ENCODE assay signal across 21 cellular contexts in genomic region chr10:3858051-3858845, GRCh38.
DNase-seq lines count a peak whose midpoint lies in the region; ATAC-seq, FAIRE-seq and TF ChIP-seq lines count a peak whose summit lies in the region.
"Had no signal": no experiment of that assay in that cellular context is flagged by ENCODE, and none has a peak within 500 bp of the region (broad histone marks: within the 10 kb centered on the region; RNA-seq: fewer than 3 reads in every experiment).

No MANE protein-coding gene starts in this region.

- H3K79me1 ChIP-seq in IMR-90 (ENCODE audit: low read depth in 1 of 2, low read length in 2 of 2) = 0 out of 4 replicates have a peak, but pooled peaks cover 0 to 6% of the 10 kb centered on the region in 2 experiments

- H4K91ac ChIP-seq in IMR-90 (ENCODE audit: insufficient read depth, low read depth, low read length) = peak overlapping the region; percentile 38; the same call in 1 of the 2 replicates

- CTCF ChIA-PET in IMR-90 (lab: Yijun Ruan, JAX) (no interaction called here), K562 (lab: Yijun Ruan, JAX; ENCODE audit: low intra/inter-chr PET ratio) (no interaction called here)

- no peak overlapping the region for H3K4me2 ChIP-seq in DND-41 (ENCODE audit: insufficient read depth, low read length)
- H3K4me2 ChIP-seq in IMR-90 (ENCODE audit: low read depth, low read length) = no peak overlapping the region
- no peak overlapping the region for H3K4me2 ChIP-seq in K562 (ENCODE audit: insufficient read depth, low read length)
- H3K4me2 ChIP-seq: KMS-11, SK-N-SH had no signal

- H2BK20ac ChIP-seq in IMR-90 (ENCODE audit: low read depth, low read length) = peak overlapping the region; percentile 33; the same call in 1 of the 2 replicates

- TF ChIP-seq POLR2A in IMR-90 (IDR thresholded peaks at IDR 0.05; ENCODE audit: low read depth, low read length) (no peak), K562 (conservative IDR thresholded peaks at IDR 0.05) (no peak)

- peak overlapping the region; percentile 5; the same call in 2 of the 3 replicates for H2BK15ac ChIP-seq in IMR-90 (ENCODE audit: low read depth, low read length)

- no peak overlapping the region for H2AFZ ChIP-seq in DND-41 (ENCODE audit: low read depth, low read length)
- H2AFZ ChIP-seq in IMR-90 (replicated peaks; ENCODE audit: low read length, poor library complexity) = no peak overlapping the region
- no peak overlapping the region for H2AFZ ChIP-seq in K562 (ENCODE audit: low read depth, low read length)

- H3K18ac ChIP-seq in IMR-90 (ENCODE audit: low read depth, low read length) = no peak overlapping the region

- no TSS peak for BruUV-seq in IMR-90 (replicated peaks; lab: Mats Ljungman, UMichigan)
- no TSS peak for BruUV-seq in K562 (replicated peaks; lab: Mats Ljungman, UMichigan)

- no peak overlapping the region; the same call in 1 of the 2 replicates for H3K14ac ChIP-seq in IMR-90 (replicated peaks; ENCODE audit: low read depth, low read length)

- peak overlapping the region; percentile 25; the same call in 1 of the 2 replicates for H2AK5ac ChIP-seq in IMR-90 (ENCODE audit: low read depth, low read length)

- DNase-seq in DND-41 (no peak), IMR-90 (no peak), K562 (ENCODE audit: extremely low read depth in 1 of 4, low spot score in 3 of 4) (no peak), islet precursor cell (peak; percentile 43), NCI-H1694 treated with DMSO at 0.1 percent for 48 hours (lab: John Stamatoyannopoulos, UW) (no peak)
- DNase-seq: CD4-positive, CD25-positive, alpha-beta regulatory T cell; GOT3; NCI-H1105; NCI-H146; NCI-H2029 treated with DMSO at 0.1 percent for 48 hours; NCI-H2171; NCI-H345; NCI-H524; SIG-M5; SK-N-SH had no signal

- H2AK9ac ChIP-seq in IMR-90 (replicated peaks; ENCODE audit: low read depth, low read length, poor library complexity) = no peak overlapping the region

- 75% methylated on average over 4 of the region's 12 CpGs; no CpG with 5 or more reads in 1 of the 2 experiments for WGBS in IMR-90 (ENCODE audit: extremely low coverage in 2 of 2, insufficient read length in 1 of 2), 2 experiments
- 66% methylated on average over 12 of the region's 12 CpGs for WGBS in K562 (ENCODE audit: insufficient coverage, low coverage, missing lambda C conversion rate)

- no peak overlapping the region for H3K27ac ChIP-seq in DND-41 (ENCODE audit: low read length)
- no peak overlapping the region for H3K27ac ChIP-seq in IMR-90 (ENCODE audit: insufficient read depth, low read length)
- H3K27ac ChIP-seq in K562 (ENCODE audit: extremely low read depth, low read depth, low read length) = no peak overlapping the region
- H3K27ac ChIP-seq: HL-60, KMS-11, RWPE1 had no signal

- no peaks in the 10 kb centered on the region for H3K79me2 ChIP-seq in DND-41 (ENCODE audit: insufficient read depth, low read length)
- H3K79me2 ChIP-seq in K562 (ENCODE audit: control insufficient read depth, insufficient read depth, low read length) = no peaks in the 10 kb centered on the region

- intact Hi-C loops in IMR-90 (cut with micrococcal nuclease) = no loop called here
- intact Hi-C loops in K562 (cut with micrococcal nuclease) = no loop called here

- H3K4me1 ChIP-seq in DND-41 (ENCODE audit: insufficient read depth, low read length) = peaks cover 8% of the 10 kb centered on the region
- peaks cover 14% of the 10 kb centered on the region for H3K4me1 ChIP-seq in IMR-90 (ENCODE audit: control insufficient read depth, insufficient read depth, low read length)
- H3K4me1 ChIP-seq in K562 (replicated peaks in 1 of 2; ENCODE audit: control insufficient read depth in 2 of 2, insufficient read depth in 2 of 2, low read length in 2 of 2) = peaks cover 4 to 5% of the 10 kb centered on the region in 2 experiments; a peak in 4 of 5 replicates

- no peak for TF ChIP-seq RAD21 in IMR-90 (IDR thresholded peaks at IDR 0.05; ENCODE audit: low read length)
- TF ChIP-seq RAD21 in K562 (CRISPR knock-in tag; conservative IDR thresholded peaks at IDR 0.05 in 1 of 2, IDR thresholded peaks at IDR 0.05 in 1 of 2) = no peak

- in situ Hi-C loops in IMR-90 (cut with MboI; ENCODE audit: low sequenced_read_pairs) (no loop called here), K562 (cut with MboI) (no loop called here)

- H3K27me3 ChIP-seq in DND-41 (ENCODE audit: insufficient read depth, low read length, poor library complexity) (no peaks in the 10 kb centered on the region), IMR-90 (ENCODE audit: control insufficient read depth, insufficient read depth, low read length) (no peaks in the 10 kb centered on the region), K562 (ENCODE audit: control insufficient read depth in 2 of 2, insufficient read depth in 2 of 2, low read length in 2 of 2) (no peaks in the 10 kb centered on the region)

- no peak overlapping the region for H2BK5ac ChIP-seq in IMR-90 (ENCODE audit: low read depth, low read length, poor library complexity, severe bottlenecking)

- no peak for FAIRE-seq in K562 (lab: Jason Lieb, UNC)

- peaks cover 10% of the 10 kb centered on the region for H3K9me1 ChIP-seq in IMR-90 (ENCODE audit: insufficient read depth, low read length)
- H3K9me1 ChIP-seq in K562 (ENCODE audit: control insufficient read depth, insufficient read depth, low read length) = no peaks in the 10 kb centered on the region

- H3K56ac ChIP-seq in IMR-90 (ENCODE audit: extremely low read depth, insufficient read depth, low read length) = no peak overlapping the region

- TF ChIP-seq CTCF in DND-41 (IDR thresholded peaks at IDR 0.05; ENCODE audit: borderline replicate concordance, extremely low read depth, low read length, poor library complexity, severe bottlenecking) (no peak), IMR-90 (conservative IDR thresholded peaks at IDR 0.05; ENCODE audit: low read depth, low read length) (no peak), K562 (IDR thresholded peaks at IDR 0.05 in 2 of 3, conservative IDR thresholded peaks at IDR 0.05 in 1 of 3; ENCODE audit: insufficient read depth in 2 of 3, low read depth in 1 of 3, low read length in 3 of 3) (no peak)

- no peaks in the 10 kb centered on the region for H4K20me1 ChIP-seq in DND-41 (ENCODE audit: insufficient read depth, low read length)
- no peaks in the 10 kb centered on the region for H4K20me1 ChIP-seq in IMR-90 (ENCODE audit: insufficient read depth, low read length)
- H4K20me1 ChIP-seq in K562 (replicated peaks; ENCODE audit: control insufficient read depth, insufficient read depth, low read length) = no peaks in the 10 kb centered on the region

- ATAC-seq in DND-41 (ENCODE audit: insufficient read depth, low read depth) = peak; percentile 19; the same call in 1 of the 3 replicates
- ATAC-seq in IMR-90 (ENCODE audit: low read depth) = no peak
- peak; percentile 25; the same call in 2 of the 3 replicates for ATAC-seq in K562
- no peak for ATAC-seq in GM21786 (IDR thresholded peaks at IDR 0.05; ENCODE audit: unreplicated experiment)
- ATAC-seq in GM18519 (IDR thresholded peaks at IDR 0.05; ENCODE audit: low FRiP score, unreplicated experiment) = no peak
- ATAC-seq: HCT116 had no signal

- no peak for TF ChIP-seq EP300 in K562 (IDR thresholded peaks at IDR 0.05; ENCODE audit: low read length)

- POLR2A ChIA-PET in IMR-90 (lab: Charles Lee; ENCODE audit: unreplicated experiment) = no interaction called here
- POLR2A ChIA-PET in K562 (lab: Yijun Ruan, JAX) = interaction anchor here (0.6 to 1.1 kb wide), 2 partner anchors 73 to 148 kb away, joined by 3 to 4 read pairs; partner anchors contain the start of gene KLF6

- H3K4me3 ChIP-seq in DND-41 (ENCODE audit: low read depth in 1 of 2, low read length in 2 of 2) = no peak overlapping the region
- no peak overlapping the region for H3K4me3 ChIP-seq in IMR-90 (ENCODE audit: insufficient read depth, low read depth, low read length)
- H3K4me3 ChIP-seq in K562 = no peak overlapping the region

- dilution Hi-C loops in IMR-90 (cut with HindIII; ENCODE audit: low sequenced_read_pairs, unreplicated experiment) = no loop called here

- H3K23ac ChIP-seq in IMR-90 (ENCODE audit: low read depth, low read length) = no peak overlapping the region

- H4K8ac ChIP-seq in IMR-90 (ENCODE audit: low read depth in 2 of 2, low read length in 2 of 2) = no peak overlapping the region

- no peak overlapping the region for H3K9ac ChIP-seq in DND-41 (ENCODE audit: low read depth, low read length)
- no peak overlapping the region for H3K9ac ChIP-seq in IMR-90 (ENCODE audit: low read depth, low read length)
- peak overlapping the region in 1 of 2 experiments; percentile 38; a peak in 1 of 4 replicates for H3K9ac ChIP-seq in K562 (ENCODE audit: insufficient read depth in 1 of 2, low read depth in 2 of 2, low read length in 2 of 2)
- H3K9ac ChIP-seq: KMS-11, SK-N-SH had no signal

- H4K5ac ChIP-seq in IMR-90 (ENCODE audit: low read depth, low read length) = no peak overlapping the region

- peak overlapping the region; percentile 1; the same call in 1 of the 2 replicates for H2BK120ac ChIP-seq in IMR-90 (ENCODE audit: low read depth, low read length)

- H3K9me3 ChIP-seq in DND-41 (ENCODE audit: insufficient read depth, low read length, severe bottlenecking) (no peaks in the 10 kb centered on the region), IMR-90 (ENCODE audit: control insufficient read depth, insufficient read depth, low read length) (no peaks in the 10 kb centered on the region), K562 (replicated peaks; ENCODE audit: control insufficient read depth, insufficient read depth, low read depth, low read length) (no peaks in the 10 kb centered on the region)
- H3K9me3 ChIP-seq: SK-N-SH had no signal

- peak overlapping the region; percentile 43; the same call in 1 of the 2 replicates for H3K4ac ChIP-seq in IMR-90 (ENCODE audit: low read depth, low read length)

- H3K36me3 ChIP-seq in DND-41 (ENCODE audit: insufficient read depth, low read length) (no peaks in the 10 kb centered on the region), IMR-90 (ENCODE audit: control insufficient read depth, insufficient read depth, low read length) (no peaks in the 10 kb centered on the region), K562 (ENCODE audit: control insufficient read depth, insufficient read depth, low read length) (no peaks in the 10 kb centered on the region; the same call in 2 of the 3 replicates)

TF ChIP-seq in K562, 482 proteins besides CTCF, POLR2A, EP300 and RAD21 (continues in another document):
- TF ChIP-seq POLR3A (IDR thresholded peaks at IDR 0.05; ENCODE audit: borderline replicate concordance, extremely low read depth, insufficient read depth, insufficient read length) = no peak

Comparison
In these comparisons a context has a peak if more than half of its experiments do, and no peak if none do; other contexts are left out.
1. ATAC-seq: peak in DND-41 (single experiment) and K562 (single experiment); none in IMR-90 (single experiment), GM21786 (single experiment) and GM18519 (single experiment).